14 cellular contexts compared by ENCODE assay signal in the genomic region with DNA sequence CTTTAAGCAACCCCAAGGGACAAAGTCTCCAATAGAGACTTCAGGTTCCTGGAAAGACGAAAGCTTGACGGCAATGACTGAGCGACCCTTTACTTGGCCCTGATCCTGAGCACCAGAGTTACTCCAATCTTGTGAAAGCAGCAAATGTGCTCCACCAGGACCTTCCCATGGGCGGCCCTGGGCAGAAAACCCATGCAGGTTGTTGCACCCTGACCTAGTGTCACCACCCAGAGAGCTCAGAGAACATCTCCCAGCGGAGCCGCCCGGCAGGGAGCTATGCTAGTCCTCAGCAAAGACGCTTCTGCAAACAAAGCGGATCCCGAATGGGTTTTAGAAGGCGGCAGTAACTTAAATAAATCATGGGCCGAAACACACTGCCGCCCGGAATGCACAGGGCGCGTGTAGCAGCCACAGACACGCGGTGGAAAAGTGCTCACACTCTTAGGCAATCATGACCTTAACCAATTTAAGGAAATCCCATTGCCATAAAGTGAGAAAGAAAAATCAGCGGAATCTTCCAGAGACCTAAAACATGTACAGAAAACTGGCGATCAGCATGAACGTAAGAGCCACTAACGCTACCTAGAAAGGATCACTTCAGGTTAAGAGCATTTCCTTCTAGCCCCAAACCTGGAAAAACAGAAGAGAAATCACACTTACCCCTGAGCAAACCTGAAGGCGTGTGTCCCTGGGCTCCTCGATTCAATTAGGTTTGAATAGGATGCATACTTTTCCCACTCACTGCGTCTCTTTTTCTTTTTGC. TPM values are rescaled to one million over a fixed set of nuclear protein-coding genes. Genes with fewer than 3 reads are reported as not detected.
DNase-seq lines count a peak whose midpoint lies in the region; ATAC-seq, FAIRE-seq and TF ChIP-seq lines count a peak whose summit lies in the region.
"Had no signal": no experiment of that assay in that cellular context is flagged by ENCODE, and none has a peak within 500 bp of the region (broad histone marks: within the 10 kb centered on the region; RNA-seq: fewer than 3 reads in every experiment).

No MANE protein-coding gene starts in this region.

- no peaks in the 10 kb centered on the region for H3K36me3 Mint-ChIP-seq in chondrocyte (ENCODE audit: low read depth)

- H3K9me3 Mint-ChIP-seq in chondrocyte (ENCODE audit: low read depth) = no peaks in the 10 kb centered on the region

- peak overlapping the region; percentile 84 for H3K4me3 Mint-ChIP-seq in chondrocyte (ENCODE audit: unreplicated experiment)

- 59% methylated on average over 25 of the region's 25 CpGs for WGBS in liver
- 61 to 80% (median 73%) methylated on average over 25 of the region's 25 CpGs for WGBS in small intestine, 3 donors

- FAIRE-seq in small intestine (lab: Jason Lieb, UNC) = no peak

- H3K36me3 ChIP-seq in liver (ENCODE audit: control insufficient read depth in 4 of 4, insufficient read depth in 3 of 4, low read depth in 1 of 4, low read length in 3 of 4) (no peaks in the 10 kb centered on the region), small intestine (ENCODE audit: control insufficient read depth in 2 of 2, insufficient read depth in 2 of 2, low read length in 2 of 2) (no peaks in the 10 kb centered on the region)
- H3K36me3 ChIP-seq: BLaER1, cardiac muscle cell had no signal

- ATAC-seq in GM18519 (IDR thresholded peaks at IDR 0.05; ENCODE audit: low FRiP score, unreplicated experiment) = no peak
- no peak for ATAC-seq in GM21723 (IDR thresholded peaks at IDR 0.05; ENCODE audit: unreplicated experiment)

- TF ChIP-seq CTCF in chondrocyte (IDR thresholded peaks at IDR 0.05) (no peak), liver (IDR thresholded peaks at IDR 0.05; ENCODE audit: low read depth, low read length, missing input control) (no peak)

- H3K4me1 Mint-ChIP-seq in chondrocyte (ENCODE audit: low read depth) = peaks cover 55% of the 10 kb centered on the region

- peaks cover 0 to 6% (median 2%) of the 10 kb centered on the region in 4 donors for H3K27me3 ChIP-seq in liver (ENCODE audit: control insufficient read depth in 4 of 4, insufficient read depth in 4 of 4, low read length in 3 of 4)
- no peaks in the 10 kb centered on the region for H3K27me3 ChIP-seq in small intestine (ENCODE audit: control insufficient read depth in 2 of 2, insufficient read depth in 2 of 2, low read length in 2 of 2)
- H3K27me3 ChIP-seq: BLaER1, cardiac muscle cell had no signal

- H3K27me3 Mint-ChIP-seq in chondrocyte (ENCODE audit: low read depth) = no peaks in the 10 kb centered on the region

- H3K27ac ChIP-seq in liver (ENCODE audit: low read depth in 1 of 2, low read length in 2 of 2) (peak overlapping the region; percentile 16 to 47), small intestine (ENCODE audit: low read depth in 1 of 2, low read length in 1 of 2) (peak overlapping the region in 1 of 2 donors; percentile 88)
- H3K27ac ChIP-seq: BLaER1, cardiac muscle cell had no signal

- no peak for TF ChIP-seq RAD21 in liver (IDR thresholded peaks at IDR 0.05)

- H3K9ac ChIP-seq in liver (ENCODE audit: low read depth in 1 of 2, low read length in 2 of 2) = no peak overlapping the region
- H3K9ac ChIP-seq: BLaER1 had no signal

- DNase-seq in ELR (ENCODE audit: low read depth) (peak; percentile 34), chondrocyte (ENCODE audit: low spot score) (no peak), small intestine (no peak), HPDE6-E6E7 (ENCODE audit: extremely low spot score) (no peak), DMS153 treated with DMSO at 0.1 percent for 48 hours (lab: John Stamatoyannopoulos, UW; ENCODE audit: unreplicated experiment) (no peak)
- DNase-seq: activated T-cell treated with anti-CD3 and anti-CD28 coated beads, Interleukin-2, amount 50 U/mL, for 48 hours; GDM1; Kasumi-1; mesendoderm had no signal

- H3K27ac Mint-ChIP-seq in chondrocyte (ENCODE audit: unreplicated experiment) = peak overlapping the region; percentile 92

- H3K4me3 ChIP-seq in liver (ENCODE audit: low read depth in 1 of 3, low read length in 3 of 3) (peak overlapping the region in 1 of 3 donors; percentile 30), small intestine (ENCODE audit: low read depth in 1 of 2, low read length in 2 of 2) (peak overlapping the region; percentile 12 to 20)
- H3K4me3 ChIP-seq: BLaER1, cardiac muscle cell had no signal

- no peaks in the 10 kb centered on the region for H3K4me1 ChIP-seq in liver (ENCODE audit: control insufficient read depth in 4 of 4, insufficient read depth in 4 of 4, low read length in 3 of 4)
- H3K4me1 ChIP-seq in small intestine (ENCODE audit: control insufficient read depth in 2 of 2, insufficient read depth in 1 of 2, low read depth in 1 of 2, low read length in 1 of 2) = no peaks in the 10 kb centered on the region
- H3K4me1 ChIP-seq: BLaER1 had no signal

- no peaks in the 10 kb centered on the region for H3K9me3 ChIP-seq in liver (ENCODE audit: control insufficient read depth in 4 of 4, low read length in 3 of 4)
- no peaks in the 10 kb centered on the region for H3K9me3 ChIP-seq in small intestine (ENCODE audit: control insufficient read depth, low read depth)
- H3K9me3 ChIP-seq: BLaER1 had no signal

TF ChIP-seq in liver, 16 proteins besides CTCF, POLR2A, EP300 and RAD21:
- TF ChIP-seq YY1 (IDR thresholded peaks at IDR 0.05) (no peak), HNF4G (IDR thresholded peaks at IDR 0.05) (no peak), TAF1 (conservative IDR thresholded peaks at IDR 0.05) (no peak), SP1 (IDR thresholded peaks at IDR 0.05) (no peak), EGR1 (IDR thresholded peaks at IDR 0.05; ENCODE audit: low read depth in 2 of 2) (no peak), FOXA2 (IDR thresholded peaks at IDR 0.05) (no peak), NR2F2 (IDR thresholded peaks at IDR 0.05) (no peak), RXRA (IDR thresholded peaks at IDR 0.05) (no peak)
- TF ChIP-seq, protein P1, sequence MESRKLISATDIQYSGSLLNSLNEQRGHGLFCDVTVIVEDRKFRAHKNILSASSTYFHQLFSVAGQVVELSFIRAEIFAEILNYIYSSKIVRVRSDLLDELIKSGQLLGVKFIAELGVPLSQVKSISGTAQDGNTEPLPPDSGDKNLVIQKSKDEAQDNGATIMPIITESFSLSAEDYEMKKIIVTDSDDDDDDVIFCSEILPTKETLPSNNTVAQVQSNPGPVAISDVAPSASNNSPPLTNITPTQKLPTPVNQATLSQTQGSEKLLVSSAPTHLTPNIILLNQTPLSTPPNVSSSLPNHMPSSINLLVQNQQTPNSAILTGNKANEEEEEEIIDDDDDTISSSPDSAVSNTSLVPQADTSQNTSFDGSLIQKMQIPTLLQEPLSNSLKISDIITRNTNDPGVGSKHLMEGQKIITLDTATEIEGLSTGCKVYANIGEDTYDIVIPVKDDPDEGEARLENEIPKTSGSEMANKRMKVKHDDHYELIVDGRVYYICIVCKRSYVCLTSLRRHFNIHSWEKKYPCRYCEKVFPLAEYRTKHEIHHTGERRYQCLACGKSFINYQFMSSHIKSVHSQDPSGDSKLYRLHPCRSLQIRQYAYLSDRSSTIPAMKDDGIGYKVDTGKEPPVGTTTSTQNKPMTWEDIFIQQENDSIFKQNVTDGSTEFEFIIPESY (IDR thresholded peaks at IDR 0.05) = no peak
- TF ChIP-seq, protein P2, sequence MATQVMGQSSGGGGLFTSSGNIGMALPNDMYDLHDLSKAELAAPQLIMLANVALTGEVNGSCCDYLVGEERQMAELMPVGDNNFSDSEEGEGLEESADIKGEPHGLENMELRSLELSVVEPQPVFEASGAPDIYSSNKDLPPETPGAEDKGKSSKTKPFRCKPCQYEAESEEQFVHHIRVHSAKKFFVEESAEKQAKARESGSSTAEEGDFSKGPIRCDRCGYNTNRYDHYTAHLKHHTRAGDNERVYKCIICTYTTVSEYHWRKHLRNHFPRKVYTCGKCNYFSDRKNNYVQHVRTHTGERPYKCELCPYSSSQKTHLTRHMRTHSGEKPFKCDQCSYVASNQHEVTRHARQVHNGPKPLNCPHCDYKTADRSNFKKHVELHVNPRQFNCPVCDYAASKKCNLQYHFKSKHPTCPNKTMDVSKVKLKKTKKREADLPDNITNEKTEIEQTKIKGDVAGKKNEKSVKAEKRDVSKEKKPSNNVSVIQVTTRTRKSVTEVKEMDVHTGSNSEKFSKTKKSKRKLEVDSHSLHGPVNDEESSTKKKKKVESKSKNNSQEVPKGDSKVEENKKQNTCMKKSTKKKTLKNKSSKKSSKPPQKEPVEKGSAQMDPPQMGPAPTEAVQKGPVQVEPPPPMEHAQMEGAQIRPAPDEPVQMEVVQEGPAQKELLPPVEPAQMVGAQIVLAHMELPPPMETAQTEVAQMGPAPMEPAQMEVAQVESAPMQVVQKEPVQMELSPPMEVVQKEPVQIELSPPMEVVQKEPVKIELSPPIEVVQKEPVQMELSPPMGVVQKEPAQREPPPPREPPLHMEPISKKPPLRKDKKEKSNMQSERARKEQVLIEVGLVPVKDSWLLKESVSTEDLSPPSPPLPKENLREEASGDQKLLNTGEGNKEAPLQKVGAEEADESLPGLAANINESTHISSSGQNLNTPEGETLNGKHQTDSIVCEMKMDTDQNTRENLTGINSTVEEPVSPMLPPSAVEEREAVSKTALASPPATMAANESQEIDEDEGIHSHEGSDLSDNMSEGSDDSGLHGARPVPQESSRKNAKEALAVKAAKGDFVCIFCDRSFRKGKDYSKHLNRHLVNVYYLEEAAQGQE (IDR thresholded peaks at IDR 0.05) = no peak
- TF ChIP-seq, protein P3, sequence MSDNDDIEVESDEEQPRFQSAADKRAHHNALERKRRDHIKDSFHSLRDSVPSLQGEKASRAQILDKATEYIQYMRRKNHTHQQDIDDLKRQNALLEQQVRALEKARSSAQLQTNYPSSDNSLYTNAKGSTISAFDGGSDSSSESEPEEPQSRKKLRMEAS (IDR thresholded peaks at IDR 0.05) = no peak
- TF ChIP-seq, protein P4, sequence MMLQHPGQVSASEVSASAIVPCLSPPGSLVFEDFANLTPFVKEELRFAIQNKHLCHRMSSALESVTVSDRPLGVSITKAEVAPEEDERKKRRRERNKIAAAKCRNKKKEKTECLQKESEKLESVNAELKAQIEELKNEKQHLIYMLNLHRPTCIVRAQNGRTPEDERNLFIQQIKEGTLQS (IDR thresholded peaks at IDR 0.05) = no peak

RNA-seq across cellular contexts. Expression of a gene that starts 0.5 kb away (rescaled TPM):
- 250 to 264 TPM (median 264 TPM) in 3 replicates for total RNA-seq in chondrocyte
- 10 to 100 TPM; 24.9 to 28.7 TPM for total RNA-seq in liver
- 10 to 100 TPM in 1 of 2 donors, 1 to 10 TPM in 1; 1.7 to 10.1 TPM for polyA plus RNA-seq in liver
- polyA plus RNA-seq in small intestine = 10 to 100 TPM in 1 of 3 donors, 1 to 10 TPM in 1, under 1 TPM in 1; 0.89 to 50.2 (median 3.2) TPM
